16 cellular contexts compared by ENCODE assay signal in genomic region chr7:138169441-138169851, GRCh38.
DNase-seq lines count a peak whose midpoint lies in the region; ATAC-seq and TF ChIP-seq lines count a peak whose summit lies in the region.
"Had no signal": no experiment of that assay in that cellular context is flagged by ENCODE, and none has a peak within 500 bp of the region (broad histone marks: within the 10 kb centered on the region; RNA-seq: fewer than 3 reads in every experiment).

No MANE protein-coding gene starts in this region.

- H3K27me3 Mint-ChIP-seq in progenitor cell of endocrine pancreas = no peaks in the 10 kb centered on the region
- H3K27me3 Mint-ChIP-seq in activated CD4-positive, alpha-beta memory T cell treated with anti-CD3 and anti-CD28 coated beads, Interleukin-2, amount 10 ng/mL, durations not matched to agents 7 days and 5 days = peaks cover 39% of the 10 kb centered on the region
- H3K27me3 Mint-ChIP-seq: activated naive CD8-positive, alpha-beta T cell treated with anti-CD3 and anti-CD28 coated beads, Interleukin-2, amount 10 ng/mL, durations not matched to agents 7 days and 5 days had no signal

- peaks cover 7% of the 10 kb centered on the region for H3K36me3 Mint-ChIP-seq in progenitor cell of endocrine pancreas (ENCODE audit: insufficient read depth)
- H3K36me3 Mint-ChIP-seq in activated CD4-positive, alpha-beta memory T cell treated with anti-CD3 and anti-CD28 coated beads, Interleukin-2, amount 10 ng/mL, durations not matched to agents 7 days and 5 days (ENCODE audit: low read depth) = no peaks in the 10 kb centered on the region

- no peak overlapping the region for H3K4me3 Mint-ChIP-seq in progenitor cell of endocrine pancreas (ENCODE audit: low read depth)
- no peak overlapping the region for H3K4me3 Mint-ChIP-seq in activated CD4-positive, alpha-beta memory T cell treated with anti-CD3 and anti-CD28 coated beads, Interleukin-2, amount 10 ng/mL, durations not matched to agents 7 days and 5 days
- H3K4me3 Mint-ChIP-seq: activated CD4-positive, alpha-beta T cell treated with anti-CD3 and anti-CD28 coated beads, Interleukin-2, amount 10 ng/mL, durations not matched to agents 7 days and 5 days; activated naive CD8-positive, alpha-beta T cell treated with anti-CD3 and anti-CD28 coated beads, Interleukin-2, amount 10 ng/mL, durations not matched to agents 7 days and 5 days; activated T-cell treated with anti-CD3 and anti-CD28 coated beads, Interleukin-2, amount 50 U/mL, for 24 hours had no signal

- H3K4me1 ChIP-seq in iPS-18a (ENCODE audit: control insufficient read depth, low read depth, low read length) = peaks cover 45% of the 10 kb centered on the region
- H3K4me1 ChIP-seq: left lung had no signal

- no peaks in the 10 kb centered on the region for H3K27me3 ChIP-seq in iPS-18a (ENCODE audit: control insufficient read depth, insufficient read depth, low read length)
- H3K27me3 ChIP-seq: left lung had no signal

- POLR2A ChIA-PET in activated CD4-positive, alpha-beta memory T cell treated with anti-CD3 and anti-CD28 coated beads, Interleukin-2, amount 10 ng/mL, durations not matched to agents 7 days and 5 days (lab: Charles Lee) = no interaction called here

- DNase-seq in amniotic epithelial cell (ENCODE audit: low read depth) (peak; percentile 41), progenitor cell of endocrine pancreas (ENCODE audit: low spot score, unreplicated experiment) (no peak), NCI-H2081 treated with DMSO at 0.1 percent for 48 hours (lab: John Stamatoyannopoulos, UW) (no peak), SKM-1 treated with dmso at 0.1 percent for 144 hours (lab: John Stamatoyannopoulos, UW; ENCODE audit: unreplicated experiment) (no peak)
- no peak for DNase-seq in activated CD4-positive, alpha-beta memory T cell treated with anti-CD3 and anti-CD28 coated beads, Interleukin-2, amount 10 ng/mL, durations not matched to agents 7 days and 5 days
- DNase-seq: activated CD4-positive, alpha-beta T cell treated with anti-CD3 and anti-CD28 coated beads, Interleukin-2, amount 10 ng/mL, durations not matched to agents 7 days and 5 days; activated naive CD8-positive, alpha-beta T cell treated with anti-CD3 and anti-CD28 coated beads, Interleukin-2, amount 10 ng/mL, durations not matched to agents 7 days and 5 days; activated T-cell treated with anti-CD3 and anti-CD28 coated beads, Interleukin-2, amount 50 U/mL, for 24 hours; central memory CD4-positive, alpha-beta T cell; effector CD8-positive, alpha-beta T cell; left lung; NCI-H1105 had no signal

- H3K9me3 ChIP-seq in iPS-18a (ENCODE audit: control insufficient read depth, low read depth, low read length) = peaks cover 13% of the 10 kb centered on the region

- peak overlapping the region; percentile 5 for H3K4me3 ChIP-seq in iPS-18a (ENCODE audit: low read length)
- H3K4me3 ChIP-seq: left lung, thoracic aorta had no signal

- peaks cover 3% of the 10 kb centered on the region for H3K36me3 ChIP-seq in iPS-18a (ENCODE audit: control insufficient read depth, low read depth, low read length)
- H3K36me3 ChIP-seq: left lung, thoracic aorta had no signal

- CTCF ChIA-PET in activated CD4-positive, alpha-beta memory T cell treated with anti-CD3 and anti-CD28 coated beads, Interleukin-2, amount 10 ng/mL, durations not matched to agents 7 days and 5 days (lab: Charles Lee) = no interaction called here

- ATAC-seq in HG03432 (IDR thresholded peaks at IDR 0.05; ENCODE audit: unreplicated experiment) = peak; percentile 30
- no peak for ATAC-seq in GM18909 (IDR thresholded peaks at IDR 0.05; ENCODE audit: poor library complexity, unreplicated experiment)
- ATAC-seq: left lung had no signal

- peaks cover 18% of the 10 kb centered on the region for H3K9me3 Mint-ChIP-seq in progenitor cell of endocrine pancreas (ENCODE audit: low read depth)
- H3K9me3 Mint-ChIP-seq in activated CD4-positive, alpha-beta memory T cell treated with anti-CD3 and anti-CD28 coated beads, Interleukin-2, amount 10 ng/mL, durations not matched to agents 7 days and 5 days = peaks cover 6% of the 10 kb centered on the region

- TF ChIP-seq CTCF in progenitor cell of endocrine pancreas (IDR thresholded peaks at IDR 0.05; ENCODE audit: unreplicated experiment) = no peak

- H3K9ac ChIP-seq in iPS-18a (ENCODE audit: low read length) = peak overlapping the region; percentile 70

- H3K27ac Mint-ChIP-seq in progenitor cell of endocrine pancreas = peak overlapping the region; percentile 61
- no peak overlapping the region for H3K27ac Mint-ChIP-seq in activated CD4-positive, alpha-beta memory T cell treated with anti-CD3 and anti-CD28 coated beads, Interleukin-2, amount 10 ng/mL, durations not matched to agents 7 days and 5 days
- H3K27ac Mint-ChIP-seq: activated CD4-positive, alpha-beta T cell treated with anti-CD3 and anti-CD28 coated beads, Interleukin-2, amount 10 ng/mL, durations not matched to agents 7 days and 5 days; activated naive CD8-positive, alpha-beta T cell treated with anti-CD3 and anti-CD28 coated beads, Interleukin-2, amount 10 ng/mL, durations not matched to agents 7 days and 5 days; activated T-cell treated with anti-CD3 and anti-CD28 coated beads, Interleukin-2, amount 50 U/mL, for 24 hours had no signal

- peak overlapping the region; percentile 97 for H3K27ac ChIP-seq in iPS-18a (ENCODE audit: low read length)
- H3K27ac ChIP-seq: left lung, thoracic aorta had no signal

- H3K4me1 Mint-ChIP-seq in progenitor cell of endocrine pancreas (ENCODE audit: low read depth) = peaks cover 20% of the 10 kb centered on the region
- peaks cover 9% of the 10 kb centered on the region for H3K4me1 Mint-ChIP-seq in activated CD4-positive, alpha-beta memory T cell treated with anti-CD3 and anti-CD28 coated beads, Interleukin-2, amount 10 ng/mL, durations not matched to agents 7 days and 5 days
